Comparison of ENCODE assay signal across 16 cellular contexts in genomic region chr10:14225374-14225773, GRCh38.
A peak's percentile ranks its signal among the peaks of the same experiment; 100 is the strongest.
DNase-seq lines count a peak whose midpoint lies in the region; ATAC-seq and FAIRE-seq lines count a peak whose summit lies in the region.
"Had no signal": no experiment of that assay in that cellular context is flagged by ENCODE, and none has a peak within 500 bp of the region (broad histone marks: within the 10 kb centered on the region; RNA-seq: fewer than 3 reads in every experiment).

No MANE protein-coding gene starts in this region.

- peak; percentile 32 for DNase-seq in Ammon's horn (ENCODE audit: low spot score)
- peak; percentile 57 for DNase-seq in globus pallidus (ENCODE audit: low spot score)
- peak; percentile 31 for DNase-seq in myocyte (ENCODE audit: low read depth)
- DNase-seq in putamen (ENCODE audit: low spot score): peak; percentile 30
- DNase-seq in urothelium cell line (ENCODE audit: low spot score): no peak
- DNase-seq in activated naive CD4-positive, alpha-beta T cell (lab: John Stamatoyannopoulos, UW): no peak
- DNase-seq: 8988T; CD8-positive, alpha-beta T cell; DMS 273 treated with DMSO at 0.1 percent for 48 hours; DMS53; DND-41; EL; H9 had no signal

- FAIRE-seq in urothelium cell line (lab: Jason Lieb, UNC): no peak
- FAIRE-seq: GM12878, H1 had no signal

- ATAC-seq in HG03457 (IDR thresholded peaks at IDR 0.05; ENCODE audit: unreplicated experiment): no peak
- ATAC-seq: CD8-positive, alpha-beta T cell; GM12878 had no signal

Comparison
In these comparisons a context has a peak if more than half of its experiments do, and no peak if none do; other contexts are left out.
1. DNase-seq: peak in Ammon's horn (single experiment), globus pallidus (single experiment), myocyte (single experiment) and putamen (single experiment); none in urothelium cell line (single experiment) and activated naive CD4-positive, alpha-beta T cell (0 of 4).